In genomic region chrX:78655642-78656041, GRCh38 we compare ENCODE assay signal across 28 cellular contexts. TPM values are rescaled to one million over a fixed set of nuclear protein-coding genes. Genes with fewer than 3 reads are reported as not detected.
"Had no signal": no experiment of that assay in that cellular context is flagged by ENCODE, and none has a peak within 500 bp of the region (broad histone marks: within the 10 kb centered on the region; RNA-seq: fewer than 3 reads in every experiment).

No MANE protein-coding gene starts in this region.

- H3K27me3 Mint-ChIP-seq: effector memory CD8-positive, alpha-beta T cell; naive thymus-derived CD4-positive, alpha-beta T cell had no signal

- H3K27ac Mint-ChIP-seq: effector memory CD8-positive, alpha-beta T cell; endodermal cell; naive thymus-derived CD4-positive, alpha-beta T cell had no signal

- H3K4me3 ChIP-seq: colonic mucosa, esophagus squamous epithelium, gastrocnemius medialis, heart right ventricle, left lung, lower lobe of right lung had no signal

- H3K4me3 Mint-ChIP-seq: effector memory CD8-positive, alpha-beta T cell; endodermal cell; naive thymus-derived CD4-positive, alpha-beta T cell had no signal

- H3K27me3 ChIP-seq: colonic mucosa, esophagus squamous epithelium, gastrocnemius medialis, left lung had no signal

- H3K27ac ChIP-seq: colonic mucosa, epithelial cell of prostate, esophagus squamous epithelium, gastrocnemius medialis, heart right ventricle, left lung, lower lobe of right lung had no signal

- H3K9me3 ChIP-seq: colonic mucosa, esophagus squamous epithelium, gastrocnemius medialis, heart right ventricle, left lung, lower lobe of right lung had no signal

- DNase-seq: colonic mucosa; effector CD8-positive, alpha-beta T cell; effector memory CD8-positive, alpha-beta T cell; endodermal cell; erythroblast; esophagus squamous epithelium; foreskin fibroblast; foreskin melanocyte; gastrocnemius medialis; glutamatergic neuron; head of caudate nucleus; heart right ventricle; hippocampal formation; left cardiac atrium; left lung; left ventricle myocardium superior; lower lobe of right lung; mesenchymal stem cell; midbrain; naive thymus-derived CD4-positive, alpha-beta T cell had no signal

- H3K4me1 ChIP-seq: colonic mucosa, gastrocnemius medialis, lower lobe of right lung had no signal

- H3K9me3 Mint-ChIP-seq: effector memory CD8-positive, alpha-beta T cell had no signal

- H3K36me3 ChIP-seq: colonic mucosa, esophagus squamous epithelium, gastrocnemius medialis, heart right ventricle, left lung, lower lobe of right lung had no signal

- ATAC-seq: effector memory CD8-positive, alpha-beta T cell; esophagus mucosa; gastrocnemius medialis; heart right ventricle; left cardiac atrium; left lung; left ventricle myocardium superior; lower lobe of right lung; naive thymus-derived CD4-positive, alpha-beta T cell had no signal

RNA-seq across cellular contexts. Expression of gene RTL3, which starts 3.5 kb away (rescaled TPM):
- total RNA-seq: colonic mucosa; dermis microvascular lymphatic vessel endothelial cell; endodermal cell; esophagus mucosa; kidney epithelial cell; left lung; lower lobe of right lung; lung microvascular endothelial cell; mesenteric fat pad; mononuclear cell; mucosa of gallbladder; naive thymus-derived CD4-positive, alpha-beta T cell had no signal
